ENCODE assay signal across 2 cellular contexts in the genomic region with DNA sequence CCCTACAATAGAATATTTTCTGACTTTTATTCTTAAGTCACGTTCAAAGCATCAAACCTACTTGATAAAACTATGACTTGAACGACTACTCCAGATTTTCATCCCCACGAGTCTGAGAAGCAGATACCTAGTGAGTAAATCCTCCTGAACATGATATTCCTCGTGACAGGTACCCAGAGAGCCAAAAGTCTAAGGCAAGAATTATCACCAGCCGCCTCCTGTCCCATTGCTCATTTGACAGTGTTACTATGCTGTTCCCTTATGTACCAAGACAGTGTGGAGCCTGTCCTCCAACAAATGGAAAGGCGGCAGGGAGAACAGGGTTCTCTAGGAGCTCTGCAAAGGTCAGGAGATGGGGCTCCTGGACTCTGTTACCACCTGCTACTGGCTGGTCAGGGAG.
TF ChIP-seq lines count a peak whose summit lies in the region.

No MANE protein-coding gene starts in this region.

TF ChIP-seq in IMR-90, 13 proteins besides CTCF, POLR2A, EP300 and RAD21:
- TF ChIP-seq BHLHE40 (IDR thresholded peaks at IDR 0.05; ENCODE audit: low read depth, low read length) = no peak
- TF ChIP-seq, protein P1, sequence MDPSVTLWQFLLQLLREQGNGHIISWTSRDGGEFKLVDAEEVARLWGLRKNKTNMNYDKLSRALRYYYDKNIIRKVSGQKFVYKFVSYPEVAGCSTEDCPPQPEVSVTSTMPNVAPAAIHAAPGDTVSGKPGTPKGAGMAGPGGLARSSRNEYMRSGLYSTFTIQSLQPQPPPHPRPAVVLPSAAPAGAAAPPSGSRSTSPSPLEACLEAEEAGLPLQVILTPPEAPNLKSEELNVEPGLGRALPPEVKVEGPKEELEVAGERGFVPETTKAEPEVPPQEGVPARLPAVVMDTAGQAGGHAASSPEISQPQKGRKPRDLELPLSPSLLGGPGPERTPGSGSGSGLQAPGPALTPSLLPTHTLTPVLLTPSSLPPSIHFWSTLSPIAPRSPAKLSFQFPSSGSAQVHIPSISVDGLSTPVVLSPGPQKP (IDR thresholded peaks at IDR 0.05; ENCODE audit: borderline replicate concordance, low read depth, low read length) = no peak
- no peak for TF ChIP-seq SMC3 (IDR thresholded peaks at IDR 0.05; ENCODE audit: low read depth, low read length)
- no peak for TF ChIP-seq CHD1 (IDR thresholded peaks at IDR 0.05; ENCODE audit: low read depth, low read length)
- no peak for TF ChIP-seq MXI1 (IDR thresholded peaks at IDR 0.05; ENCODE audit: borderline replicate concordance, low read depth, low read length)
- no peak for TF ChIP-seq RCOR1 (IDR thresholded peaks at IDR 0.05; ENCODE audit: insufficient replicate concordance, low read length)
- no peak for TF ChIP-seq NFE2L2 (IDR thresholded peaks at IDR 0.05; ENCODE audit: low read depth, low read length)
- TF ChIP-seq MAZ (IDR thresholded peaks at IDR 0.05; ENCODE audit: borderline replicate concordance, low read depth, low read length) = no peak

TF ChIP-seq in HEK293T, 16 proteins besides CTCF, POLR2A, EP300 and RAD21:
- TF ChIP-seq PKNOX1 (IDR thresholded peaks at IDR 0.05) (no peak), HDGF (IDR thresholded peaks at IDR 0.05; ENCODE audit: borderline replicate concordance) (no peak), NFRKB (IDR thresholded peaks at IDR 0.05) (no peak)
